1 cellular context compared by ENCODE assay signal in the genomic region with DNA sequence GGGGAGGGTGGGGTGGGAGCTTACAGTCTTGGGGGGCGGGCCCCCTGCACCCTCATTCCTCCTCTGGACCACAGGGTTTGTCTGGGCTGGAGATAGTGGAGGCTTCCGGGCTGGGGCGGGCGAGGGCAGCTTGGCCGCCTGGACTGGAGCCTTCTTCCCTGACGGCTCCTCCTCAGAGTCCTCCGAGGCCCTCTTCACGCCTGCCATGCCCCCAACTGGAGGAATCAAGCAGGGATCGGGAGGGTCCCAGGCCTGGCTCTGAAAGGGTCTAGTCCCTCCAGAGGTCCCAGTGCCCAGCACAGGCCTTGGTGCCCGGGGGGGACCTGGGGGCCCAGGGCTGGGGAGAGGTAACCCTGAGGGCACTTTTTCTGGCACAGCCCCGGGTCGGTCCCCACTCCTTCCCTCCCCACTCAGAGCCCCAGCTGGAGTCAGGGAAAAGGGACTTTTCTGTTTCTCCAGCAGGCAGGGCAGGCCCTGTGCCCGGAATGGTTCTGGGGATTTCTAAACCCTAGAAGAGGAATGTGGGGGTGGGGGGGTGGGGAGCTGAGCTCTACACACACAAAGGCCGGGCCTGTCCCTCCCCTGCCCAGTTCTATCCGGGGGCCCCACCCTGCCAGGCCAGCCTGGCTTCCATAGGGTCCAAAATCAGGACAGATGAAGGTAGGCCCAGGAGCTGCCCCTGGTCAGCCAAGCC.
TF ChIP-seq lines count a peak whose summit lies in the region.

No MANE protein-coding gene starts in this region.

TF ChIP-seq in A549, 52 proteins besides CTCF, POLR2A, EP300 and RAD21:
- TF ChIP-seq, protein P1, sequence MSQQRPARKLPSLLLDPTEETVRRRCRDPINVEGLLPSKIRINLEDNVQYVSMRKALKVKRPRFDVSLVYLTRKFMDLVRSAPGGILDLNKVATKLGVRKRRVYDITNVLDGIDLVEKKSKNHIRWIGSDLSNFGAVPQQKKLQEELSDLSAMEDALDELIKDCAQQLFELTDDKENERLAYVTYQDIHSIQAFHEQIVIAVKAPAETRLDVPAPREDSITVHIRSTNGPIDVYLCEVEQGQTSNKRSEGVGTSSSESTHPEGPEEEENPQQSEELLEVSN (IDR thresholded peaks at IDR 0.05; ENCODE audit: borderline replicate concordance, low read depth): no peak
- TF ChIP-seq POLR2AphosphoS2 (conservative IDR thresholded peaks at IDR 0.05; ENCODE audit: low read length) (no peak), RARB (CRISPR knock-in tag; IDR thresholded peaks at IDR 0.05) (no peak), HOXA7 (CRISPR knock-in tag; IDR thresholded peaks at IDR 0.05) (no peak), USF2 (IDR thresholded peaks at IDR 0.05) (no peak), HOXB13 (CRISPR knock-in tag; IDR thresholded peaks at IDR 0.05; ENCODE audit: low read depth) (no peak), CHD4 (IDR thresholded peaks at IDR 0.05; ENCODE audit: borderline replicate concordance) (no peak), SMC3 (IDR thresholded peaks at IDR 0.05) (no peak), SREBF2 (IDR thresholded peaks at IDR 0.05) (no peak), KDM5A (IDR thresholded peaks at IDR 0.05) (no peak), RNF2 (IDR thresholded peaks at IDR 0.05; ENCODE audit: borderline replicate concordance, low read depth) (no peak)
